Comparison of ENCODE assay signal across 1 cellular context in genomic region chr5:150510460-150511263, GRCh38.
A peak's percentile ranks its signal among the peaks of the same experiment; 100 is the strongest.
TF ChIP-seq lines count a peak whose summit lies in the region.

No MANE protein-coding gene starts in this region.

TF ChIP-seq in HepG2, 621 proteins besides CTCF, POLR2A, EP300 and RAD21 (continued from another document and continues in another):
- peak; percentile 63; the same call in 1 of the 2 replicates for TF ChIP-seq TARDBP (CRISPR knock-in tag; IDR thresholded peaks at IDR 0.05)
- TF ChIP-seq DNMT3B (CRISPR knock-in tag; conservative IDR thresholded peaks at IDR 0.05), result no peak
- no peak; the same call in 1 of the 2 replicates for TF ChIP-seq CHD2 (IDR thresholded peaks at IDR 0.05; ENCODE audit: low read depth, low read length)
- TF ChIP-seq TMF1 (CRISPR knock-in tag; IDR thresholded peaks at IDR 0.05; ENCODE audit: low read depth), result no peak
- TF ChIP-seq ZBTB3 (CRISPR knock-in tag; IDR thresholded peaks at IDR 0.05; ENCODE audit: borderline replicate concordance, low read depth), result 0 out of 2 replicates have a peak, but pooled peaks have one; percentile 37
- no peak for TF ChIP-seq IKZF1 (IDR thresholded peaks at IDR 0.05)
- TF ChIP-seq, protein P1, sequence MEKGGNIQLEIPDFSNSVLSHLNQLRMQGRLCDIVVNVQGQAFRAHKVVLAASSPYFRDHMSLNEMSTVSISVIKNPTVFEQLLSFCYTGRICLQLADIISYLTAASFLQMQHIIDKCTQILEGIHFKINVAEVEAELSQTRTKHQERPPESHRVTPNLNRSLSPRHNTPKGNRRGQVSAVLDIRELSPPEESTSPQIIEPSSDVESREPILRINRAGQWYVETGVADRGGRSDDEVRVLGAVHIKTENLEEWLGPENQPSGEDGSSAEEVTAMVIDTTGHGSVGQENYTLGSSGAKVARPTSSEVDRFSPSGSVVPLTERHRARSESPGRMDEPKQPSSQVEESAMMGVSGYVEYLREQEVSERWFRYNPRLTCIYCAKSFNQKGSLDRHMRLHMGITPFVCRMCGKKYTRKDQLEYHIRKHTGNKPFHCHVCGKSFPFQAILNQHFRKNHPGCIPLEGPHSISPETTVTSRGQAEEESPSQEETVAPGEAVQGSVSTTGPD (CRISPR knock-in tag; IDR thresholded peaks at IDR 0.05), result peak; percentile 71; the same call in 1 of the 2 replicates
- TF ChIP-seq, protein P2, sequence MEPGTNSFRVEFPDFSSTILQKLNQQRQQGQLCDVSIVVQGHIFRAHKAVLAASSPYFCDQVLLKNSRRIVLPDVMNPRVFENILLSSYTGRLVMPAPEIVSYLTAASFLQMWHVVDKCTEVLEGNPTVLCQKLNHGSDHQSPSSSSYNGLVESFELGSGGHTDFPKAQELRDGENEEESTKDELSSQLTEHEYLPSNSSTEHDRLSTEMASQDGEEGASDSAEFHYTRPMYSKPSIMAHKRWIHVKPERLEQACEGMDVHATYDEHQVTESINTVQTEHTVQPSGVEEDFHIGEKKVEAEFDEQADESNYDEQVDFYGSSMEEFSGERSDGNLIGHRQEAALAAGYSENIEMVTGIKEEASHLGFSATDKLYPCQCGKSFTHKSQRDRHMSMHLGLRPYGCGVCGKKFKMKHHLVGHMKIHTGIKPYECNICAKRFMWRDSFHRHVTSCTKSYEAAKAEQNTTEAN (CRISPR knock-in tag; conservative IDR thresholded peaks at IDR 0.05), result peak; percentile 56; the same call in 1 of the 2 replicates
- no peak for TF ChIP-seq NAIF1 (CRISPR knock-in tag; IDR thresholded peaks at IDR 0.05; ENCODE audit: borderline replicate concordance)
- TF ChIP-seq ZNF83 (CRISPR knock-in tag; IDR thresholded peaks at IDR 0.05; ENCODE audit: borderline replicate concordance), result no peak
- TF ChIP-seq, protein P3, sequence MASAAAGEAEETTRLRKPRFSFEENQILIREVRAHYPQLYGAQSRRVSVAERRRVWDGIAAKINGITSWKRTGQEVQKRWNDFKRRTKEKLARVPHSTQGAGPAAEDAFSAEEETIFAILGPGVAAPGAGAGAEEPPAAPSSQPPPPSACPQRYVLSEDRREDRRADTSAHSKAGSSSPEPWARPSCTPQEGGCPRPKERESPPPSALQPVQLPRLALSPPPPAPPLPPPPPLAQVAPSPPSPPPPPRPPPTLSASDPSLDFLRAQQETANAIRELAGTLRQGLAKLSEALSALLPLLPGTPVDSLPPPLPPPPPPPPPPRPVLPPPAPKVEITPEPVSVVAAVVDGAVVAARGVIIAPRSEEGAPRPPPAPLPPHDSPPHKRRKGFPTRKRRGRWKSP (CRISPR knock-in tag; IDR thresholded peaks at IDR 0.05), result peak; percentile 54; the same call in 1 of the 2 replicates
- TF ChIP-seq NFE2 (CRISPR knock-in tag; IDR thresholded peaks at IDR 0.05), result no peak
- TF ChIP-seq, protein P4, sequence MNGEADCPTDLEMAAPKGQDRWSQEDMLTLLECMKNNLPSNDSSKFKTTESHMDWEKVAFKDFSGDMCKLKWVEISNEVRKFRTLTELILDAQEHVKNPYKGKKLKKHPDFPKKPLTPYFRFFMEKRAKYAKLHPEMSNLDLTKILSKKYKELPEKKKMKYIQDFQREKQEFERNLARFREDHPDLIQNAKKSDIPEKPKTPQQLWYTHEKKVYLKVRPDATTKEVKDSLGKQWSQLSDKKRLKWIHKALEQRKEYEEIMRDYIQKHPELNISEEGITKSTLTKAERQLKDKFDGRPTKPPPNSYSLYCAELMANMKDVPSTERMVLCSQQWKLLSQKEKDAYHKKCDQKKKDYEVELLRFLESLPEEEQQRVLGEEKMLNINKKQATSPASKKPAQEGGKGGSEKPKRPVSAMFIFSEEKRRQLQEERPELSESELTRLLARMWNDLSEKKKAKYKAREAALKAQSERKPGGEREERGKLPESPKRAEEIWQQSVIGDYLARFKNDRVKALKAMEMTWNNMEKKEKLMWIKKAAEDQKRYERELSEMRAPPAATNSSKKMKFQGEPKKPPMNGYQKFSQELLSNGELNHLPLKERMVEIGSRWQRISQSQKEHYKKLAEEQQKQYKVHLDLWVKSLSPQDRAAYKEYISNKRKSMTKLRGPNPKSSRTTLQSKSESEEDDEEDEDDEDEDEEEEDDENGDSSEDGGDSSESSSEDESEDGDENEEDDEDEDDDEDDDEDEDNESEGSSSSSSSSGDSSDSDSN (CRISPR knock-in tag; IDR thresholded peaks at IDR 0.05), result peak; percentile 54
- 0 out of 2 replicates have a peak, but pooled peaks have one; percentile 17 for TF ChIP-seq ZSCAN9 (CRISPR knock-in tag; IDR thresholded peaks at IDR 0.05; ENCODE audit: borderline replicate concordance)
- TF ChIP-seq ZBED4 (CRISPR knock-in tag; IDR thresholded peaks at IDR 0.05; ENCODE audit: borderline replicate concordance), result peak; percentile 56; the same call in 1 of the 2 replicates
- peak; percentile 44; the same call in 1 of the 2 replicates for TF ChIP-seq CHD4 (IDR thresholded peaks at IDR 0.05; ENCODE audit: borderline replicate concordance, low read length)
- no peak for TF ChIP-seq ZNF383 (CRISPR knock-in tag; IDR thresholded peaks at IDR 0.05; ENCODE audit: borderline replicate concordance)
- TF ChIP-seq ZSCAN30 (CRISPR knock-in tag; IDR thresholded peaks at IDR 0.05), result no peak
- TF ChIP-seq ZNF10 (CRISPR knock-in tag; IDR thresholded peaks at IDR 0.05; ENCODE audit: borderline replicate concordance, low read depth), result no peak
- peak; percentile 85 for TF ChIP-seq HDAC1 (CRISPR knock-in tag; IDR thresholded peaks at IDR 0.05)
- TF ChIP-seq, protein P5, sequence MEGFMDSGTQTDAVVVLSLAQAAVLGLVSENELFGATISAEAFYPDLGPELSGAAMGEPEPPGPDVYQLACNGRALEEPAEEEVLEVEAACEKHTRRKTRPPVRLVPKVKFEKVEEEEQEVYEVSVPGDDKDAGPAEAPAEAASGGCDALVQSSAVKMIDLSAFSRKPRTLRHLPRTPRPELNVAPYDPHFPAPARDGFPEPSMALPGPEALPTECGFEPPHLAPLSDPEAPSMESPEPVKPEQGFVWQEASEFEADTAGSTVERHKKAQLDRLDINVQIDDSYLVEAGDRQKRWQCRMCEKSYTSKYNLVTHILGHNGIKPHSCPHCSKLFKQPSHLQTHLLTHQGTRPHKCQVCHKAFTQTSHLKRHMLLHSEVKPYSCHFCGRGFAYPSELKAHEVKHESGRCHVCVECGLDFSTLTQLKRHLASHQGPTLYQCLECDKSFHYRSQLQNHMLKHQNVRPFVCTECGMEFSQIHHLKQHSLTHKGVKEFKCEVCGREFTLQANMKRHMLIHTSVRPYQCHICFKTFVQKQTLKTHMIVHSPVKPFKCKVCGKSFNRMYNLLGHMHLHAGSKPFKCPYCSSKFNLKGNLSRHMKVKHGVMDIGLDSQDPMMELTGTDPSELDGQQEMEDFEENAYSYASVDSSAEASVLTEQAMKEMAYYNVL (CRISPR knock-in tag; IDR thresholded peaks at IDR 0.05; ENCODE audit: borderline replicate concordance), result peak; percentile 90; the same call in 1 of the 2 replicates
- TF ChIP-seq PAWR (CRISPR knock-in tag; IDR thresholded peaks at IDR 0.05; ENCODE audit: borderline replicate concordance), result no peak
- no peak for TF ChIP-seq ZNF547 (CRISPR knock-in tag; IDR thresholded peaks at IDR 0.05)
- TF ChIP-seq HOXA5 (CRISPR knock-in tag; IDR thresholded peaks at IDR 0.05), result peak; percentile 53; the same call in 1 of the 2 replicates
- TF ChIP-seq YEATS4 (CRISPR knock-in tag; IDR thresholded peaks at IDR 0.05; ENCODE audit: borderline replicate concordance), result peak; percentile 70
- TF ChIP-seq ZNF644 (CRISPR knock-in tag; IDR thresholded peaks at IDR 0.05; ENCODE audit: low read depth), result no peak
- no peak for TF ChIP-seq ZNF44 (CRISPR knock-in tag; IDR thresholded peaks at IDR 0.05)
- TF ChIP-seq NBN (conservative IDR thresholded peaks at IDR 0.05), result no peak
- TF ChIP-seq ZNF333 (CRISPR knock-in tag; IDR thresholded peaks at IDR 0.05; ENCODE audit: borderline replicate concordance), result no peak
- no peak for TF ChIP-seq ZNF678 (CRISPR knock-in tag; IDR thresholded peaks at IDR 0.05)
- no peak for TF ChIP-seq ZNF709 (CRISPR knock-in tag; IDR thresholded peaks at IDR 0.05)
- TF ChIP-seq SRSF4 (IDR thresholded peaks at IDR 0.05; ENCODE audit: low read depth, low read length, poor library complexity, severe bottlenecking), result no peak
- TF ChIP-seq HDAC2 (CRISPR knock-in tag; IDR thresholded peaks at IDR 0.05), result peak; percentile 92
- TF ChIP-seq, protein P6, sequence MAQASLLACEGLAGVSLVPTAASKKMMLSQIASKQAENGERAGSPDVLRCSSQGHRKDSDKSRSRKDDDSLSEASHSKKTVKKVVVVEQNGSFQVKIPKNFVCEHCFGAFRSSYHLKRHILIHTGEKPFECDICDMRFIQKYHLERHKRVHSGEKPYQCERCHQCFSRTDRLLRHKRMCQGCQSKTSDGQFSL (CRISPR knock-in tag; IDR thresholded peaks at IDR 0.05), result no peak
- peak; percentile 62 for TF ChIP-seq ZMYM4 (CRISPR knock-in tag; IDR thresholded peaks at IDR 0.05)
- TF ChIP-seq ZFP90 (CRISPR knock-in tag; IDR thresholded peaks at IDR 0.05; ENCODE audit: borderline replicate concordance), result peak; percentile 46; the same call in 1 of the 2 replicates
- TF ChIP-seq MEIS2 (CRISPR knock-in tag; IDR thresholded peaks at IDR 0.05), result peak; percentile 88; the same call in 1 of the 2 replicates
- no peak for TF ChIP-seq TCF12 (IDR thresholded peaks at IDR 0.05)
- TF ChIP-seq TCF12 (CRISPR knock-in tag; IDR thresholded peaks at IDR 0.05), result 0 out of 2 replicates have a peak, but pooled peaks have one; percentile 39
- no peak for TF ChIP-seq SATB2 (CRISPR knock-in tag; IDR thresholded peaks at IDR 0.05)
- TF ChIP-seq ZKSCAN1 (IDR thresholded peaks at IDR 0.05; ENCODE audit: low read length), result no peak
- no peak for TF ChIP-seq ZNF75D (CRISPR knock-in tag; IDR thresholded peaks at IDR 0.05; ENCODE audit: borderline replicate concordance)
- TF ChIP-seq, protein P7, sequence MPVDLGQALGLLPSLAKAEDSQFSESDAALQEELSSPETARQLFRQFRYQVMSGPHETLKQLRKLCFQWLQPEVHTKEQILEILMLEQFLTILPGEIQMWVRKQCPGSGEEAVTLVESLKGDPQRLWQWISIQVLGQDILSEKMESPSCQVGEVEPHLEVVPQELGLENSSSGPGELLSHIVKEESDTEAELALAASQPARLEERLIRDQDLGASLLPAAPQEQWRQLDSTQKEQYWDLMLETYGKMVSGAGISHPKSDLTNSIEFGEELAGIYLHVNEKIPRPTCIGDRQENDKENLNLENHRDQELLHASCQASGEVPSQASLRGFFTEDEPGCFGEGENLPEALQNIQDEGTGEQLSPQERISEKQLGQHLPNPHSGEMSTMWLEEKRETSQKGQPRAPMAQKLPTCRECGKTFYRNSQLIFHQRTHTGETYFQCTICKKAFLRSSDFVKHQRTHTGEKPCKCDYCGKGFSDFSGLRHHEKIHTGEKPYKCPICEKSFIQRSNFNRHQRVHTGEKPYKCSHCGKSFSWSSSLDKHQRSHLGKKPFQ (CRISPR knock-in tag; IDR thresholded peaks at IDR 0.05; ENCODE audit: insufficient replicate concordance), result peak; percentile 7
- peak; percentile 92 for TF ChIP-seq PHF21A (CRISPR knock-in tag; IDR thresholded peaks at IDR 0.05)
- no peak for TF ChIP-seq CENPT (CRISPR knock-in tag; IDR thresholded peaks at IDR 0.05; ENCODE audit: low read depth)
- TF ChIP-seq NFIB (CRISPR knock-in tag; IDR thresholded peaks at IDR 0.05; ENCODE audit: borderline replicate concordance), result no peak
- no peak for TF ChIP-seq FOXA1 (IDR thresholded peaks at IDR 0.05)
- TF ChIP-seq FOXA1 (CRISPR knock-in tag; IDR thresholded peaks at IDR 0.05), result peak; percentile 86
- TF ChIP-seq NCOA1 (CRISPR knock-in tag; IDR thresholded peaks at IDR 0.05), result peak; percentile 45; the same call in 1 of the 2 replicates
- TF ChIP-seq KDM3A (CRISPR knock-in tag; IDR thresholded peaks at IDR 0.05; ENCODE audit: low read depth), result no peak
- TF ChIP-seq ZNF850 (CRISPR knock-in tag; conservative IDR thresholded peaks at IDR 0.05), result no peak
- TF ChIP-seq NR2C2 (CRISPR knock-in tag; IDR thresholded peaks at IDR 0.05; ENCODE audit: borderline replicate concordance), result peak; percentile 68; the same call in 1 of the 2 replicates
- no peak for TF ChIP-seq ZNF567 (CRISPR knock-in tag; IDR thresholded peaks at IDR 0.05; ENCODE audit: borderline replicate concordance)
- TF ChIP-seq BRF2 (CRISPR knock-in tag; IDR thresholded peaks at IDR 0.05), result no peak
- TF ChIP-seq ZBTB42 (CRISPR knock-in tag; IDR thresholded peaks at IDR 0.05), result no peak
- no peak for TF ChIP-seq MTERF4 (CRISPR knock-in tag; IDR thresholded peaks at IDR 0.05)
- TF ChIP-seq FOSL2 (CRISPR knock-in tag; IDR thresholded peaks at IDR 0.05), result peak; percentile 56
